8 cellular contexts compared by ENCODE assay signal in the genomic region with DNA sequence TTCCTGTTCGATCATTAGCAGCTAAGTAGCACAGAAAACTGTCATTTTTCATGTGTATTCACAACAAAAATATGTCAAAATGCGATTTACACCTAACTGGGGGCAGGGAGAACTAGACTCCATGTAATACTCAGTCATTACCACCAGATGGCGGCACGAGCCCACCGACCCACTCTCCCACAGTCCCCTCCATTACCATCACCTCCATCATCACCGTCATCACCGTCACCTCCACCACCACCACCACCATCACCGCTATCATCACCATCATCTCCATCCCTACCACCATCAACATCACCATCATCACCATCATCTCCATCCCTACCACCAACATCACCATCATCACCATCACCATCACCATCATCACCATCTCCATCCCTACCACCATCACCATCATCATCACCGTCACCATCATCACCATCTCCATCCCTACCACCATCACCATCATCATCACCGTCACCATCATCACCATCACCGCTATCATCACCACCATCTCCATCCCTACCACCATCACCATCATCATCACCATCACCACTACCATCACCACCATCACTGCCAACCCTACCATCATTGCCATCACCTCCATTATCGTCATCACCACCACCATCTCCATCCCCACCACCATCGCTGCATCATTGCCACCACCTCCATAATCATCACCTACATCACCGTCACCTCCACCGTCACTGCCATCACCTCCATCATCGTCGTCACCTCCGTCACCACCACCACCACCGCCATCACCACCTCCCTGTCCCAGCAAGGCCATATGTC. TPM values are rescaled to one million over a fixed set of nuclear protein-coding genes. Genes with fewer than 3 reads are reported as not detected.
DNase-seq lines count a peak whose midpoint lies in the region; ATAC-seq, FAIRE-seq and TF ChIP-seq lines count a peak whose summit lies in the region.

No MANE protein-coding gene starts in this region.

- peaks cover 0 to 33% (median 0%) of the 10 kb centered on the region in 3 donors for H3K36me3 ChIP-seq in Peyer's patch

- H3K4me3 ChIP-seq in AG04450 (ENCODE audit: low read depth, low read length): no peak overlapping the region
- no peak overlapping the region for H3K4me3 ChIP-seq in Peyer's patch

- DNase-seq in AG04450 (ENCODE audit: low read depth, low spot score) (no peak), GM19240 (ENCODE audit: insufficient read length, low spot score) (peak; percentile 43), Peyer's patch (peak in 2 of 3 donors; percentile 47 to 73), germinal center (ENCODE audit: low spot score) (peak; percentile 57), retina (peak; percentile 80), H54 (ENCODE audit: insufficient read length, low spot score) (no peak)
- DNase-seq in activated effector memory CD4-positive, alpha-beta T cell treated with anti-CD3 and anti-CD28 coated beads, Interleukin-2, amount 50 U/mL, for 16 hours: peak; percentile 82

- ATAC-seq in GM21619 (IDR thresholded peaks at IDR 0.05; ENCODE audit: unreplicated experiment): no peak

- CTCF ChIA-PET in AG04450 (lab: Charles Lee): interaction anchor here (0.5 to 2.7 kb wide), 11 partner anchors 38 to 348 kb away, joined by 3 to 21 read pairs (median 4); partner anchors contain the start of gene BAHCC1

- FAIRE-seq in H54 (lab: Jason Lieb, UNC): no peak

- H3K4me1 ChIP-seq in Peyer's patch: peaks cover 0 to 58% (median 3%) of the 10 kb centered on the region in 4 donors

- POLR2A ChIA-PET in AG04450 (lab: Yijun Ruan, JAX): no interaction called here

- no peaks in the 10 kb centered on the region for H3K27me3 ChIP-seq in AG04450 (ENCODE audit: control insufficient read depth, insufficient read depth, low read length)
- no peaks in the 10 kb centered on the region for H3K27me3 ChIP-seq in Peyer's patch

- H3K9me3 ChIP-seq in AG04450 (ENCODE audit: control insufficient read depth, insufficient read depth, low read length): peaks cover 8% of the 10 kb centered on the region; the same call in 1 of the 2 replicates
- no peaks in the 10 kb centered on the region for H3K9me3 ChIP-seq in Peyer's patch

- TF ChIP-seq CTCF in AG04450 (IDR thresholded peaks at IDR 0.05; ENCODE audit: low read depth, low read length) (peak; percentile 77), Peyer's patch (IDR thresholded peaks at IDR 0.05) (peak; percentile 72 to 95 (median 84))

- TF ChIP-seq POLR2A in Peyer's patch (IDR thresholded peaks at IDR 0.05) (no peak), H54 (IDR thresholded peaks at IDR 0.05; ENCODE audit: low read depth, low read length) (no peak)

- H3K27ac ChIP-seq in AG04450 (ENCODE audit: low read depth, low read length) (no peak overlapping the region), Peyer's patch (no peak overlapping the region)

RNA-seq across cellular contexts. Expression of gene NDUFAF8, which starts 14.4 kb away (rescaled TPM):
- 133 and 181 TPM in 2 replicates for polyA plus RNA-seq in AG04450 (2011; rRNA removed)
- polyA minus RNA-seq in AG04450 (2011; rRNA and poly(A)+ RNA removed): 19.1 and 22.6 TPM in 2 replicates
- total RNA-seq in Peyer's patch: 10 to 100 TPM; 17.8 to 62.7 (median 25.2) TPM

RNA-seq across cellular contexts. Expression of gene TEPSIN, which starts 14.7 kb away (rescaled TPM):
- 7.5 and 10.0 TPM in 2 replicates for polyA plus RNA-seq in AG04450 (2011; rRNA removed)
- 8.0 and 8.2 TPM in 2 replicates for polyA minus RNA-seq in AG04450 (2011; rRNA and poly(A)+ RNA removed)
- total RNA-seq in Peyer's patch: 100 to 1,000 TPM in 1 of 4 donors, 10 to 100 TPM in 3; 38.0 to 156 (median 79.4) TPM

RNA-seq across cellular contexts. Expression of gene CEP131, which starts 30.8 kb away (rescaled TPM):
- polyA plus RNA-seq in AG04450 (2011; rRNA removed): 2.2 and 3.0 TPM in 2 replicates
- 2.4 and 3.3 TPM in 2 replicates for polyA minus RNA-seq in AG04450 (2011; rRNA and poly(A)+ RNA removed)
- total RNA-seq in Peyer's patch: 10 to 100 TPM in 2 of 4 donors, 1 to 10 TPM in 2; 3.5 to 77.6 (median 9.8) TPM

RNA-seq across cellular contexts. Expression of gene SLC38A10, which starts 41.6 kb away (rescaled TPM):
- polyA plus RNA-seq in AG04450 (2011; rRNA removed): 29.3 and 40.8 TPM in 2 replicates
- polyA minus RNA-seq in AG04450 (2011; rRNA and poly(A)+ RNA removed): 50.3 and 59.9 TPM in 2 replicates
- 100 to 1,000 TPM; 126 to 206 (median 169) TPM for total RNA-seq in Peyer's patch

Comparison
In these comparisons a context has a peak if more than half of its experiments do, and no peak if none do; other contexts are left out.
1. DNase-seq: peak in GM19240 (single experiment), Peyer's patch (2 of 3), activated effector memory CD4-positive, alpha-beta T cell treated with anti-CD3 and anti-CD28 coated beads, Interleukin-2, amount 50 U/mL, for 16 hours (single experiment), germinal center (single experiment) and retina (single experiment); none in AG04450 (single experiment) and H54 (single experiment).